Comparison of ENCODE assay signal across 26 cellular contexts in the genomic region with DNA sequence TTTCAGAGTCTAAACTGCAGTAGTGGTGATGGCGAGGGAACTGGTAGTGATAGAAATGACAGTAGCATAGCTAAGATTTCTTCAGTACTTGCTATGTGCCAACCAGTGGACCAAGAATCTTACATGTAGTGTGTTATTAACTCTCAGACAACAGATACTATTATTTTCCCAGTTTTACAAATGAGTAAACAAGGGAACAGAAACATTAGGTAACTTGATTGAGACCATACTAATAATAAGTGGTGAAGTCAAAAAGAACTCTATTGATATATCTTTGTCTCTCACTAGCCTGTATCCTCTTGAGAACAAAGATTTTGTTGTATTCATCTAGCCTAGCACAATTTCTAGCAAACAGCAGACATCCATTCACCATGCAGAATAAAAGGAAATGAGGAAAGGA.
"Had no signal": no experiment of that assay in that cellular context is flagged by ENCODE, and none has a peak within 500 bp of the region (broad histone marks: within the 10 kb centered on the region; RNA-seq: fewer than 3 reads in every experiment).

No MANE protein-coding gene starts in this region.

- H3K27me3 ChIP-seq: colonic mucosa, heart left ventricle, pancreas, uterus had no signal

- H3K27ac ChIP-seq: colonic mucosa, heart left ventricle, left ventricle myocardium inferior, psoas muscle, thoracic aorta, uterus had no signal

- H3K9me3 Mint-ChIP-seq: activated CD4-positive, alpha-beta memory T cell treated with anti-CD3 and anti-CD28 coated beads, Interleukin-2, amount 10 ng/mL, durations not matched to agents 7 days and 5 days; activated naive CD4-positive, alpha-beta T cell treated with anti-CD3 and anti-CD28 coated beads, Interleukin-2, amount 50 U/mL, for 24 hours; activated T-cell treated with anti-CD3 and anti-CD28 coated beads, Interleukin-2, amount 50 U/mL, for 24 hours; type B pancreatic cell had no signal

- ATAC-seq: heart left ventricle, pancreas, psoas muscle, SK-N-SH treated with all-trans-retinoic acid at 6 μM for 48 hours, T-helper 17 cell had no signal

- H3K27me3 Mint-ChIP-seq: activated CD4-positive, alpha-beta memory T cell treated with anti-CD3 and anti-CD28 coated beads, Interleukin-2, amount 10 ng/mL, durations not matched to agents 7 days and 5 days; activated CD4-positive, alpha-beta T cell treated with anti-CD3 and anti-CD28 coated beads, Interleukin-2, amount 10 ng/mL, durations not matched to agents 7 days and 5 days; activated naive CD4-positive, alpha-beta T cell treated with anti-CD3 and anti-CD28 coated beads, Interleukin-2, amount 50 U/mL, for 24 hours; activated T-cell treated with anti-CD3 and anti-CD28 coated beads, Interleukin-2, amount 50 U/mL, for 24 hours; naive B cell; T-helper 17 cell; type B pancreatic cell had no signal

- H3K4me3 ChIP-seq: colonic mucosa, heart left ventricle, left ventricle myocardium inferior, pancreas, psoas muscle, smooth muscle cell, thoracic aorta, uterus had no signal

- H3K36me3 Mint-ChIP-seq: type B pancreatic cell had no signal

- H3K4me3 Mint-ChIP-seq: activated CD4-positive, alpha-beta memory T cell treated with anti-CD3 and anti-CD28 coated beads, Interleukin-2, amount 10 ng/mL, durations not matched to agents 7 days and 5 days; activated CD4-positive, alpha-beta T cell treated with anti-CD3 and anti-CD28 coated beads, Interleukin-2, amount 10 ng/mL, durations not matched to agents 7 days and 5 days; activated naive CD4-positive, alpha-beta T cell treated with anti-CD3 and anti-CD28 coated beads, Interleukin-2, amount 50 U/mL, for 24 hours; activated T-cell treated with anti-CD3 and anti-CD28 coated beads, Interleukin-2, amount 50 U/mL, for 24 hours; naive B cell; T-helper 17 cell; type B pancreatic cell had no signal

- H3K27ac Mint-ChIP-seq: activated CD4-positive, alpha-beta memory T cell treated with anti-CD3 and anti-CD28 coated beads, Interleukin-2, amount 10 ng/mL, durations not matched to agents 7 days and 5 days; activated CD4-positive, alpha-beta T cell treated with anti-CD3 and anti-CD28 coated beads, Interleukin-2, amount 10 ng/mL, durations not matched to agents 7 days and 5 days; activated naive CD4-positive, alpha-beta T cell treated with anti-CD3 and anti-CD28 coated beads, Interleukin-2, amount 50 U/mL, for 24 hours; activated T-cell treated with anti-CD3 and anti-CD28 coated beads, Interleukin-2, amount 50 U/mL, for 24 hours; naive B cell; T-helper 17 cell; type B pancreatic cell had no signal

- DNase-seq: activated CD4-positive, alpha-beta memory T cell treated with anti-CD3 and anti-CD28 coated beads, Interleukin-2, amount 10 ng/mL, durations not matched to agents 7 days and 5 days; activated CD4-positive, alpha-beta T cell treated with anti-CD3 and anti-CD28 coated beads, Interleukin-2, amount 10 ng/mL, durations not matched to agents 7 days and 5 days; activated CD4-positive, CD25-positive, alpha-beta regulatory T cell treated with anti-CD3 and anti-CD28 coated beads, Interleukin-2, amount 50 U/mL, for 72 hours; activated CD8-positive, alpha-beta memory T cell treated with anti-CD3 and anti-CD28 coated beads, Interleukin-2, amount 50 U/mL, for 48 hours; activated gamma-delta T cell treated with Interleukin-2 at 50 U/mL for 16 hours; activated T-cell treated with anti-CD3 and anti-CD28 coated beads, Interleukin-2, amount 50 U/mL, for 24 hours; cerebellar nuclear complex; colonic mucosa; effector memory CD4-positive, alpha-beta T cell; erythroblast; heart left ventricle; left ventricle myocardium inferior; naive B cell; nucleus accumbens; pancreas; psoas muscle; stimulated activated CD4-positive, alpha-beta T cell treated with anti-CD3 and anti-CD28 coated beads, Interleukin-1b, Interleukin-23, amount 100 ng/mL, for 48 hours; stimulated activated naive CD4-positive, alpha-beta T cell treated with Interleukin-2 at 50 U/mL for 16 hours; T-helper 17 cell; T1000; uterus had no signal
